10 cellular contexts compared by ENCODE assay signal in genomic region chr2:104857262-104858221, GRCh38. TPM values are rescaled to one million over a fixed set of nuclear protein-coding genes. Genes with fewer than 3 reads are reported as not detected.
DNase-seq lines count a peak whose midpoint lies in the region; ATAC-seq and TF ChIP-seq lines count a peak whose summit lies in the region.
"Had no signal": no experiment of that assay in that cellular context is flagged by ENCODE, and none has a peak within 500 bp of the region (broad histone marks: within the 10 kb centered on the region; RNA-seq: fewer than 3 reads in every experiment).

No MANE protein-coding gene starts in this region.

- peaks cover 75% of the 10 kb centered on the region for H3K27me3 Mint-ChIP-seq in activated T-cell treated with anti-CD3 and anti-CD28 coated beads, Interleukin-2, amount 50 U/mL, for 72 hours (ENCODE audit: low read depth)
- H3K27me3 Mint-ChIP-seq in immature natural killer cell (ENCODE audit: low read depth in 3 of 3): peaks cover 57 to 71% (median 69%) of the 10 kb centered on the region in 3 donors

- ATAC-seq in activated T-cell treated with anti-CD3 and anti-CD28 coated beads, Interleukin-2, amount 50 U/mL, for 72 hours (replicated peaks in 1 of 2): no peak
- no peak for ATAC-seq in GM18498 (IDR thresholded peaks at IDR 0.05; ENCODE audit: unreplicated experiment)
- ATAC-seq: pancreas had no signal

- no peaks in the 10 kb centered on the region for H3K9me3 Mint-ChIP-seq in activated T-cell treated with anti-CD3 and anti-CD28 coated beads, Interleukin-2, amount 50 U/mL, for 72 hours
- peaks cover 2 to 35% (median 5%) of the 10 kb centered on the region in 6 donors for H3K9me3 Mint-ChIP-seq in immature natural killer cell

- no peak for DNase-seq in activated T-cell treated with anti-CD3 and anti-CD28 coated beads, Interleukin-2, amount 50 U/mL, for 72 hours
- DNase-seq in activated T-cell treated with anti-CD3 and anti-CD28 coated beads, Interleukin-2, amount 50 U/mL, for 1 hour: no peak
- peak; percentile 31 to 38 (median 38) for DNase-seq in immature natural killer cell
- peak; percentile 78 for DNase-seq in superior temporal gyrus (ENCODE audit: extremely low spot score)
- DNase-seq in dedifferentiated amniotic fluid mesenchymal stem cell (ENCODE audit: extremely low spot score): no peak
- DNase-seq in NCI-H2196 treated with DMSO at 0.1 percent for 48 hours (lab: John Stamatoyannopoulos, UW; ENCODE audit: unreplicated experiment): no peak

- H3K36me3 Mint-ChIP-seq in activated T-cell treated with anti-CD3 and anti-CD28 coated beads, Interleukin-2, amount 50 U/mL, for 72 hours (ENCODE audit: insufficient read depth in 2 of 2): peaks cover 9 to 15% of the 10 kb centered on the region in 2 donors
- peaks cover 0 to 6% (median 0%) of the 10 kb centered on the region in 3 donors for H3K36me3 Mint-ChIP-seq in immature natural killer cell

- no peak for TF ChIP-seq CTCF in WI38 (IDR thresholded peaks at IDR 0.05; ENCODE audit: low read depth, low read length)

- H3K4me3 Mint-ChIP-seq in activated T-cell treated with anti-CD3 and anti-CD28 coated beads, Interleukin-2, amount 50 U/mL, for 72 hours: peak overlapping the region; percentile 69 to 84
- peak overlapping the region; percentile 73 to 87 (median 84) for H3K4me3 Mint-ChIP-seq in immature natural killer cell

- H3K4me3 ChIP-seq in WI38 (ENCODE audit: low read depth, low read length): peak overlapping the region; percentile 18; the same call in 1 of the 2 replicates

- peaks cover 36% of the 10 kb centered on the region for H3K4me1 Mint-ChIP-seq in activated T-cell treated with anti-CD3 and anti-CD28 coated beads, Interleukin-2, amount 50 U/mL, for 72 hours (ENCODE audit: low read depth)
- H3K4me1 Mint-ChIP-seq in immature natural killer cell: peaks cover 36 to 44% of the 10 kb centered on the region in 2 donors

- H3K27ac Mint-ChIP-seq in activated T-cell treated with anti-CD3 and anti-CD28 coated beads, Interleukin-2, amount 50 U/mL, for 72 hours: peak overlapping the region; percentile 70
- H3K27ac Mint-ChIP-seq in immature natural killer cell: peak overlapping the region in 4 of 6 donors; percentile 26 to 69 (median 38)

RNA-seq across cellular contexts. Expression of gene POU3F3, which starts 3.6 kb away (rescaled TPM):
- not detected for total RNA-seq in activated T-cell treated with anti-CD3 and anti-CD28 coated beads, Interleukin-2, amount 50 U/mL, for 72 hours
- not detected for polyA plus RNA-seq in immature natural killer cell
- total RNA-seq: pancreas had no signal
- polyA plus RNA-seq: BJ, pancreas had no signal

Comparison
In these comparisons a context has a peak if more than half of its experiments do, and no peak if none do; other contexts are left out.
1. DNase-seq: peak in immature natural killer cell (3 of 3) and superior temporal gyrus (single experiment); none in activated T-cell treated with anti-CD3 and anti-CD28 coated beads, Interleukin-2, amount 50 U/mL, for 72 hours (0 of 2), activated T-cell treated with anti-CD3 and anti-CD28 coated beads, Interleukin-2, amount 50 U/mL, for 1 hour (single experiment), dedifferentiated amniotic fluid mesenchymal stem cell (single experiment) and NCI-H2196 treated with DMSO at 0.1 percent for 48 hours (single experiment).